11 cellular contexts compared by ENCODE assay signal in genomic region chr16:71441348-71441781, GRCh38. TPM values are rescaled to one million over a fixed set of nuclear protein-coding genes. Genes with fewer than 3 reads are reported as not detected.
DNase-seq lines count a peak whose midpoint lies in the region; ATAC-seq and TF ChIP-seq lines count a peak whose summit lies in the region.
"Had no signal": no experiment of that assay in that cellular context is flagged by ENCODE, and none has a peak within 500 bp of the region (broad histone marks: within the 10 kb centered on the region; RNA-seq: fewer than 3 reads in every experiment).

No MANE protein-coding gene starts in this region.

- H4K20me1 ChIP-seq in HCT116 (ENCODE audit: insufficient read depth) (no peaks in the 10 kb centered on the region), mammary epithelial cell (ENCODE audit: insufficient read depth, low read length) (no peaks in the 10 kb centered on the region)

- peaks cover 5% of the 10 kb centered on the region in 2 donors for H3K9me3 Mint-ChIP-seq in natural killer cell

- no peaks in the 10 kb centered on the region for H3K27me3 ChIP-seq in HCT116 (ENCODE audit: insufficient read depth, low read length)
- no peaks in the 10 kb centered on the region for H3K27me3 ChIP-seq in mammary epithelial cell (ENCODE audit: insufficient read depth, low read length)
- peaks cover 0 to 33% (median 3%) of the 10 kb centered on the region in 45 donors for H3K27me3 ChIP-seq in dorsolateral prefrontal cortex
- H3K27me3 ChIP-seq: body of pancreas had no signal

- TF ChIP-seq POLR2A in HCT116 (IDR thresholded peaks at IDR 0.05; ENCODE audit: borderline replicate concordance, extremely low read depth, insufficient read depth, insufficient read length) = no peak

- peak; percentile 60 for TF ChIP-seq CTCF in AG04449 (IDR thresholded peaks at IDR 0.05; ENCODE audit: insufficient read depth, low read length, missing control alignments)
- peak in 1 of 3 experiments; percentile 39; a peak in 2 of 6 replicates for TF ChIP-seq CTCF in HCT116 (IDR thresholded peaks at IDR 0.05 in 2 of 3, conservative IDR thresholded peaks at IDR 0.05 in 1 of 3; ENCODE audit: borderline replicate concordance in 1 of 3, insufficient read depth in 1 of 3, low read depth in 2 of 3, low read length in 2 of 3)
- peak; percentile 20 to 58 for TF ChIP-seq CTCF in mammary epithelial cell (conservative IDR thresholded peaks at IDR 0.05 in 1 of 2, IDR thresholded peaks at IDR 0.05 in 1 of 2; ENCODE audit: extremely low read depth in 1 of 2, insufficient read depth in 1 of 2, low read depth in 1 of 2, low read length in 2 of 2)
- peak; percentile 60 for TF ChIP-seq CTCF in natural killer cell (IDR thresholded peaks at IDR 0.05)
- peak in 5 of 56 donors; percentile 15 to 30 (median 17) for TF ChIP-seq CTCF in dorsolateral prefrontal cortex (IDR thresholded peaks at IDR 0.05 in 54 of 56, conservative IDR thresholded peaks at IDR 0.05 in 2 of 56; ENCODE audit: low read depth in 1 of 56, partially characterized antibody in 56 of 56)

- no peaks in the 10 kb centered on the region for H3K9me2 ChIP-seq in HCT116 (ENCODE audit: insufficient read depth)

- dilution Hi-C loops in mammary epithelial cell (cut with HindIII; ENCODE audit: low sequenced_read_pairs) = no loop called here

- BruUV-seq in HCT116 (replicated peaks; lab: Mats Ljungman, UMichigan) (no TSS peak), mammary epithelial cell (replicated peaks; lab: Mats Ljungman, UMichigan) (no TSS peak)

- H2AFZ ChIP-seq in HCT116 (ENCODE audit: low read depth, low read length, poor library complexity, severe bottlenecking) (no peak overlapping the region), mammary epithelial cell (ENCODE audit: low read depth, low read length) (peak overlapping the region; percentile 16)

- POLR2A ChIA-PET in AG04449 (lab: Yijun Ruan, JAX) = no interaction called here
- POLR2A ChIA-PET in HCT116 (lab: Charles Lee) = no interaction called here

- H3K79me2 ChIP-seq in HCT116 (ENCODE audit: insufficient read depth, low read length) = no peaks in the 10 kb centered on the region
- no peaks in the 10 kb centered on the region for H3K79me2 ChIP-seq in mammary epithelial cell (ENCODE audit: insufficient read depth, low read length)

- peaks cover 7 to 12% of the 10 kb centered on the region in 2 donors for H3K27me3 Mint-ChIP-seq in natural killer cell (ENCODE audit: low read depth in 2 of 2)

- RAD21 ChIA-PET in HCT116 (lab: Charles Lee; ENCODE audit: low non-redundant PET in 1 of 2, low total read pairs in 2 of 2, uncharacterized antibody in 2 of 2, unreplicated experiment in 2 of 2) = no interaction called here

- DNase-seq in AG04449 (ENCODE audit: low read depth, low spot score) = no peak
- no peak for DNase-seq in HCT116 (ENCODE audit: low read depth, low spot score)
- DNase-seq in mammary epithelial cell = no peak
- DNase-seq in natural killer cell = peak; percentile 48
- no peak for DNase-seq in SIG-M5 treated with dmso at 0.1 percent for 504 hours (lab: John Stamatoyannopoulos, UW; ENCODE audit: unreplicated experiment)
- DNase-seq in NCI-H1092 (lab: John Stamatoyannopoulos, UW) = no peak
- DNase-seq in dorsolateral prefrontal cortex = no peak
- DNase-seq: body of pancreas had no signal

- ATAC-seq in HCT116 (peak; percentile 55), natural killer cell (peak in 2 of 3 donors; percentile 35 to 65), HG03457 (IDR thresholded peaks at IDR 0.05; ENCODE audit: unreplicated experiment) (no peak)
- ATAC-seq: body of pancreas had no signal

- H3K4me1 Mint-ChIP-seq in natural killer cell = peaks cover 0 to 5% of the 10 kb centered on the region in 2 donors

- H3K9me3 ChIP-seq in HCT116 (ENCODE audit: control insufficient read depth in 1 of 2, insufficient read depth in 1 of 2, low read depth in 1 of 2, low read length in 2 of 2) (no peaks in the 10 kb centered on the region), mammary epithelial cell (replicated peaks; ENCODE audit: insufficient read depth, low read length) (peaks cover 30% of the 10 kb centered on the region)

- no peak overlapping the region for H3K4me3 Mint-ChIP-seq in natural killer cell

- H3K4me2 ChIP-seq in HCT116 (ENCODE audit: low read length) = no peak overlapping the region
- peak overlapping the region; percentile 52 for H3K4me2 ChIP-seq in mammary epithelial cell (ENCODE audit: insufficient read depth, low read depth, low read length)

- H3K4me1 ChIP-seq in HCT116 (ENCODE audit: control insufficient read depth in 1 of 2, insufficient read depth in 2 of 2, low read length in 2 of 2) (no peaks in the 10 kb centered on the region), mammary epithelial cell (ENCODE audit: insufficient read depth, low read length) (no peaks in the 10 kb centered on the region)
- H3K4me1 ChIP-seq: body of pancreas had no signal

- in situ Hi-C loops in mammary epithelial cell (cut with MboI; ENCODE audit: low sequenced_read_pairs in 2 of 2) = no loop called here

- WGBS in mammary epithelial cell (ENCODE audit: low coverage, missing lambda C conversion rate) = 0% methylated on average over 4 of the region's 39 CpGs

- CTCF ChIA-PET in AG04449 (lab: Yijun Ruan, JAX) = no interaction called here
- CTCF ChIA-PET in HCT116 (lab: Charles Lee) = no interaction called here
- CTCF ChIA-PET in mammary epithelial cell (lab: Charles Lee; ENCODE audit: low non-redundant PET) = no interaction called here

- H3K36me3 ChIP-seq in HCT116 (ENCODE audit: control insufficient read depth in 1 of 2, insufficient read depth in 2 of 2, low read length in 2 of 2) = no peaks in the 10 kb centered on the region
- no peaks in the 10 kb centered on the region for H3K36me3 ChIP-seq in mammary epithelial cell (ENCODE audit: insufficient read depth, low read length)

- H3K27ac ChIP-seq in HCT116 (ENCODE audit: low read depth, low read length) = no peak overlapping the region
- H3K27ac ChIP-seq in mammary epithelial cell (ENCODE audit: insufficient read depth, low read depth, low read length) = no peak overlapping the region
- H3K27ac ChIP-seq in dorsolateral prefrontal cortex = no peak overlapping the region
- H3K27ac ChIP-seq: body of pancreas had no signal

- H3K36me3 Mint-ChIP-seq in natural killer cell = no peaks in the 10 kb centered on the region

- intact Hi-C loops in HCT116 (cut with micrococcal nuclease) (no loop called here), mammary epithelial cell (cut with micrococcal nuclease) (no loop called here), natural killer cell (cut with micrococcal nuclease) (loop anchor here (2.0 kb wide), 1 partner anchor 57 kb away; no protein-coding TSS in a partner anchor), dorsolateral prefrontal cortex (cut with DNase I) (no loop called here)

- H3K4me3 ChIP-seq in AG04449 (ENCODE audit: low read depth, low read length) = no peak overlapping the region
- no peak overlapping the region for H3K4me3 ChIP-seq in HCT116 (replicated peaks in 1 of 2; ENCODE audit: low read depth in 1 of 2, low read length in 2 of 2)
- H3K4me3 ChIP-seq in mammary epithelial cell (replicated peaks in 1 of 3; ENCODE audit: insufficient read depth in 1 of 3, low read depth in 2 of 3, low read length in 3 of 3) = no peak overlapping the region
- no peak overlapping the region for H3K4me3 ChIP-seq in dorsolateral prefrontal cortex
- H3K4me3 ChIP-seq: body of pancreas had no signal

- H3K9ac ChIP-seq in HCT116 (ENCODE audit: low read length) (no peak overlapping the region), mammary epithelial cell (ENCODE audit: insufficient read depth, low read length) (no peak overlapping the region)

- H3K27ac Mint-ChIP-seq in natural killer cell = no peak overlapping the region

- TF ChIP-seq RAD21 in HCT116 (IDR thresholded peaks at IDR 0.05; ENCODE audit: low read depth) = no peak

TF ChIP-seq in HCT116, 20 proteins besides CTCF, POLR2A, EP300 and RAD21 (continues in another document):
- no peak for TF ChIP-seq JUND (IDR thresholded peaks at IDR 0.05)
- no peak for TF ChIP-seq ELF1 (IDR thresholded peaks at IDR 0.05; ENCODE audit: borderline replicate concordance, low read depth)
- no peak for TF ChIP-seq ZFX (IDR thresholded peaks at IDR 0.05)
- TF ChIP-seq ZNF274 (IDR thresholded peaks at IDR 0.05; ENCODE audit: low read depth, low read length) = no peak
- TF ChIP-seq EZH2 (IDR thresholded peaks at IDR 0.05) = no peak
- no peak for TF ChIP-seq SRF (IDR thresholded peaks at IDR 0.05; ENCODE audit: low read depth)
- no peak for TF ChIP-seq TCF7L2 (IDR thresholded peaks at IDR 0.05; ENCODE audit: borderline replicate concordance, extremely low read depth, insufficient read depth, insufficient read length)
- TF ChIP-seq, protein P1, sequence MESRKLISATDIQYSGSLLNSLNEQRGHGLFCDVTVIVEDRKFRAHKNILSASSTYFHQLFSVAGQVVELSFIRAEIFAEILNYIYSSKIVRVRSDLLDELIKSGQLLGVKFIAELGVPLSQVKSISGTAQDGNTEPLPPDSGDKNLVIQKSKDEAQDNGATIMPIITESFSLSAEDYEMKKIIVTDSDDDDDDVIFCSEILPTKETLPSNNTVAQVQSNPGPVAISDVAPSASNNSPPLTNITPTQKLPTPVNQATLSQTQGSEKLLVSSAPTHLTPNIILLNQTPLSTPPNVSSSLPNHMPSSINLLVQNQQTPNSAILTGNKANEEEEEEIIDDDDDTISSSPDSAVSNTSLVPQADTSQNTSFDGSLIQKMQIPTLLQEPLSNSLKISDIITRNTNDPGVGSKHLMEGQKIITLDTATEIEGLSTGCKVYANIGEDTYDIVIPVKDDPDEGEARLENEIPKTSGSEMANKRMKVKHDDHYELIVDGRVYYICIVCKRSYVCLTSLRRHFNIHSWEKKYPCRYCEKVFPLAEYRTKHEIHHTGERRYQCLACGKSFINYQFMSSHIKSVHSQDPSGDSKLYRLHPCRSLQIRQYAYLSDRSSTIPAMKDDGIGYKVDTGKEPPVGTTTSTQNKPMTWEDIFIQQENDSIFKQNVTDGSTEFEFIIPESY (IDR thresholded peaks at IDR 0.05; ENCODE audit: extremely low read depth, insufficient replicate concordance, low read length) = no peak

RNA-seq across cellular contexts. Expression of gene TLE7, which starts 0.5 kb away (rescaled TPM):
- total RNA-seq in HCT116 (2021; ENCODE audit: unreplicated experiment) (not detected), mammary epithelial cell (not detected), natural killer cell (not detected), dorsolateral prefrontal cortex (not detected)
- not detected in 2 replicates for polyA plus RNA-seq in HCT116 (2012)
- polyA plus RNA-seq in mammary epithelial cell = not detected
- polyA minus RNA-seq in mammary epithelial cell = not detected
- total RNA-seq: body of pancreas, glomerular endothelial cell had no signal
- polyA plus RNA-seq: neural cell had no signal

RNA-seq across cellular contexts. Expression of gene ZNF23, which starts 20.7 kb away (rescaled TPM):
- total RNA-seq in HCT116 (2021; ENCODE audit: unreplicated experiment) (11.1 TPM), mammary epithelial cell (10 to 100 TPM in 1 of 2 donors, 1 to 10 TPM in 1; 6.2 to 16.2 TPM), natural killer cell (1 to 10 TPM; 7.2 to 8.9 (median 7.8) TPM), dorsolateral prefrontal cortex (10 to 100 TPM in 119 of 120 experiments, 1 to 10 TPM in 1; 9.3 to 23.1 (median 15.7) TPM)
- 7.8 and 9.6 TPM in 2 replicates for polyA plus RNA-seq in HCT116 (2012)
- polyA plus RNA-seq in mammary epithelial cell = 3.8 TPM
- polyA minus RNA-seq in mammary epithelial cell = 1.5 TPM

RNA-seq across cellular contexts. Expression of gene ZNF19, which starts 47.8 kb away (rescaled TPM):
- total RNA-seq in HCT116 (2021; ENCODE audit: unreplicated experiment) = 5.4 TPM
- 1.6 and 1.9 TPM in 2 replicates for polyA plus RNA-seq in HCT116 (2012)
- total RNA-seq in mammary epithelial cell = 1 to 10 TPM; 3.4 to 5.2 TPM
- 0.97 TPM for polyA plus RNA-seq in mammary epithelial cell
- polyA minus RNA-seq in mammary epithelial cell = 4.3 TPM
- 1 to 10 TPM; 3.4 to 6.1 (median 3.6) TPM for total RNA-seq in natural killer cell
- total RNA-seq in dorsolateral prefrontal cortex = 10 to 100 TPM in 26 of 120 experiments, 1 to 10 TPM in 94; 2.2 to 13.2 (median 8.1) TPM
